ENCODE assay signal across 26 cellular contexts in the genomic region with DNA sequence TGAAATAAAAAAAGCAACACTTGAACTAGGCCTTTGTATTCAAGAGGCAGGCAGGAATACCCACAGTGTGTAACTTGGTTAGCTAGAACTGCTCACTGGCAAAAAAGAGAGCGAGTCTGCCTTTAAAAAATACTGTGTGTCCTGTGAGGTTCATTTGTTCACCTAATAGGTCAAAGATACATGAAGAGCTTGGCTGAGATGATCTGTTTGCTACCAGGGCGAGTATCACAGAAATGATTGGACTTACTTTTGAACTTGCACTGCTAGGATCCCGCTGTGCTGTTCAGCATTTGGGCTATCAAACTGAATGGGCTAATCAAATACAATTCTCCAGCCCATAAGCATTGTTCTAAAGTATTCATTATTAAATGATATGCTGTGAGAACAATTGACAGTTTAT.
"Had no signal": no experiment of that assay in that cellular context is flagged by ENCODE, and none has a peak within 500 bp of the region (broad histone marks: within the 10 kb centered on the region; RNA-seq: fewer than 3 reads in every experiment).

No MANE protein-coding gene starts in this region.

- DNase-seq: naive thymus-derived CD8-positive, alpha-beta T cell; nucleus accumbens; pancreas; right cardiac atrium; right lobe of liver; sigmoid colon; small intestine; stimulated activated CD4-positive, alpha-beta T cell treated with anti-CD3 and anti-CD28 coated beads, Interleukin-15, amount 100 ng/mL, for 24 hours; stimulated activated CD4-positive, alpha-beta T cell treated with anti-CD3 and anti-CD28 coated beads, Interleukin-2, amount 100 ng/mL, for 24 hours; stimulated activated CD4-positive, alpha-beta T cell treated with anti-CD3 and anti-CD28 coated beads, Interleukin-2, amount 100 ng/mL, for 48 hours; stimulated activated CD4-positive, alpha-beta T cell treated with anti-CD3 and anti-CD28 coated beads, Interleukin-4, amount 100 ng/mL, for 24 hours; stimulated activated naive B cell treated with anti-CD40 and anti-IgM and Interleukin-4, amounts not matched to agents 10 μg/mL and 1 μg/mL and 100 μg/mL, for 72 hours; stimulated activated naive CD4-positive, alpha-beta T cell treated with Interleukin-2 at 50 U/mL for 16 hours; stomach; trophoblast cell; upper lobe of left lung had no signal

- H3K4me3 Mint-ChIP-seq: naive thymus-derived CD8-positive, alpha-beta T cell; natural killer cell treated with Interleukin-12 subunit alpha and Interleukin-12 subunit beta and Interleukin-15 and Interleukin-18, amount 100 ng/mL, for 72 hours; neural crest cell; stimulated activated effector memory CD8-positive, alpha-beta T cell treated with anti-CD3 and anti-CD28 coated beads, Interleukin-12 subunit alpha, Interleukin-12 subunit beta, amount 100 ng/mL, for 72 hours; stimulated activated naive B cell treated with anti-CD40 and anti-IgM and Interleukin-4, amounts not matched to agents 10 μg/mL and 1 μg/mL and 100 μg/mL, for 72 hours; stimulated activated naive CD8-positive, alpha-beta T cell treated with anti-CD3 and anti-CD28 coated beads, Interleukin-15, Interleukin-2, amounts not matched to agents 100 ng/mL and 50 ng/mL, for 24 hours had no signal

- H3K9me3 ChIP-seq: neutrophil, pancreas, prostate gland, right lobe of liver, sigmoid colon, stomach, thoracic aorta, thyroid gland, tibial nerve, upper lobe of left lung, vagina had no signal

- ATAC-seq: naive thymus-derived CD8-positive, alpha-beta T cell; natural killer cell treated with Interleukin-12 subunit alpha and Interleukin-12 subunit beta and Interleukin-15 and Interleukin-18, amount 100 ng/mL, for 72 hours; pancreas; right cardiac atrium; stimulated activated effector memory CD8-positive, alpha-beta T cell treated with anti-CD3 and anti-CD28 coated beads, Interleukin-12 subunit alpha, Interleukin-12 subunit beta, amount 100 ng/mL, for 72 hours; stimulated activated naive B cell treated with anti-CD40 and anti-IgM and Interleukin-4, amounts not matched to agents 10 μg/mL and 1 μg/mL and 100 μg/mL, for 72 hours had no signal

- H3K27me3 ChIP-seq: neutrophil, pancreas, right lobe of liver, sigmoid colon, stomach, thyroid gland, tibial nerve, upper lobe of left lung, vagina had no signal

- H3K9me3 Mint-ChIP-seq: natural killer cell treated with Interleukin-12 subunit alpha and Interleukin-12 subunit beta and Interleukin-15 and Interleukin-18, amount 100 ng/mL, for 72 hours; neural crest cell; stimulated activated effector memory CD8-positive, alpha-beta T cell treated with anti-CD3 and anti-CD28 coated beads, Interleukin-12 subunit alpha, Interleukin-12 subunit beta, amount 100 ng/mL, for 72 hours; stimulated activated naive B cell treated with anti-CD40 and anti-IgM and Interleukin-4, amounts not matched to agents 10 μg/mL and 1 μg/mL and 100 μg/mL, for 72 hours; stimulated activated naive CD8-positive, alpha-beta T cell treated with anti-CD3 and anti-CD28 coated beads, Interleukin-15, Interleukin-2, amounts not matched to agents 100 ng/mL and 50 ng/mL, for 24 hours had no signal

- H3K4me1 Mint-ChIP-seq: naive thymus-derived CD8-positive, alpha-beta T cell; stimulated activated effector memory CD8-positive, alpha-beta T cell treated with anti-CD3 and anti-CD28 coated beads, Interleukin-12 subunit alpha, Interleukin-12 subunit beta, amount 100 ng/mL, for 72 hours; stimulated activated naive B cell treated with anti-CD40 and anti-IgM and Interleukin-4, amounts not matched to agents 10 μg/mL and 1 μg/mL and 100 μg/mL, for 72 hours had no signal

- H3K27ac ChIP-seq: neutrophil, pancreas, prostate gland, right lobe of liver, sigmoid colon, stomach, thoracic aorta, thyroid gland, tibial nerve, upper lobe of left lung, vagina had no signal

- H3K27ac Mint-ChIP-seq: naive thymus-derived CD8-positive, alpha-beta T cell; natural killer cell treated with Interleukin-12 subunit alpha and Interleukin-12 subunit beta and Interleukin-15 and Interleukin-18, amount 100 ng/mL, for 72 hours; stimulated activated effector memory CD8-positive, alpha-beta T cell treated with anti-CD3 and anti-CD28 coated beads, Interleukin-12 subunit alpha, Interleukin-12 subunit beta, amount 100 ng/mL, for 72 hours; stimulated activated naive B cell treated with anti-CD40 and anti-IgM and Interleukin-4, amounts not matched to agents 10 μg/mL and 1 μg/mL and 100 μg/mL, for 72 hours; stimulated activated naive CD8-positive, alpha-beta T cell treated with anti-CD3 and anti-CD28 coated beads, Interleukin-15, Interleukin-2, amounts not matched to agents 100 ng/mL and 50 ng/mL, for 24 hours had no signal

- H3K36me3 Mint-ChIP-seq: naive thymus-derived CD8-positive, alpha-beta T cell; natural killer cell treated with Interleukin-12 subunit alpha and Interleukin-12 subunit beta and Interleukin-15 and Interleukin-18, amount 100 ng/mL, for 72 hours; stimulated activated effector memory CD8-positive, alpha-beta T cell treated with anti-CD3 and anti-CD28 coated beads, Interleukin-12 subunit alpha, Interleukin-12 subunit beta, amount 100 ng/mL, for 72 hours; stimulated activated naive B cell treated with anti-CD40 and anti-IgM and Interleukin-4, amounts not matched to agents 10 μg/mL and 1 μg/mL and 100 μg/mL, for 72 hours had no signal

- H3K4me3 ChIP-seq: pancreas, prostate gland, right lobe of liver, sigmoid colon, stomach, thoracic aorta, thyroid gland, tibial nerve, upper lobe of left lung, vagina had no signal

- H3K36me3 ChIP-seq: neutrophil, pancreas, prostate gland, right lobe of liver, thoracic aorta, thyroid gland, tibial nerve had no signal

- H3K4me1 ChIP-seq: pancreas, prostate gland, right lobe of liver, upper lobe of left lung, vagina had no signal

- H3K27me3 Mint-ChIP-seq: natural killer cell treated with Interleukin-12 subunit alpha and Interleukin-12 subunit beta and Interleukin-15 and Interleukin-18, amount 100 ng/mL, for 72 hours; stimulated activated naive B cell treated with anti-CD40 and anti-IgM and Interleukin-4, amounts not matched to agents 10 μg/mL and 1 μg/mL and 100 μg/mL, for 72 hours; stimulated activated naive CD8-positive, alpha-beta T cell treated with anti-CD3 and anti-CD28 coated beads, Interleukin-15, Interleukin-2, amounts not matched to agents 100 ng/mL and 50 ng/mL, for 24 hours had no signal
